15 cellular contexts compared by ENCODE assay signal in genomic region chr6:113649276-113649675, GRCh38.
DNase-seq lines count a peak whose midpoint lies in the region; ATAC-seq and TF ChIP-seq lines count a peak whose summit lies in the region.
"Had no signal": no experiment of that assay in that cellular context is flagged by ENCODE, and none has a peak within 500 bp of the region (broad histone marks: within the 10 kb centered on the region; RNA-seq: fewer than 3 reads in every experiment).

No MANE protein-coding gene starts in this region.

- no peaks in the 10 kb centered on the region for H3K27me3 Mint-ChIP-seq in type B pancreatic cell
- H3K27me3 Mint-ChIP-seq: brain had no signal

- H3K4me2 ChIP-seq in BLaER1 treated with 17β-estradiol and CSF1 and Interleukin-3, amounts not matched to agents 10 nM and 100 nM: peak overlapping the region in 9 of 11 experiments; percentile 12 to 74 (median 59); a peak in 16 of 22 replicates
- H3K4me2 ChIP-seq in mesenchymal stem cell (ENCODE audit: low read length, poor library complexity, severe bottlenecking): no peak overlapping the region

- H3K4me3 Mint-ChIP-seq in type B pancreatic cell: no peak overlapping the region
- H3K4me3 Mint-ChIP-seq: brain had no signal

- H4K8ac ChIP-seq in mesenchymal stem cell (ENCODE audit: low read length): no peak overlapping the region

- peaks cover 4% of the 10 kb centered on the region for H3K9me3 Mint-ChIP-seq in type B pancreatic cell

- no peak for ATAC-seq in HG03196 (IDR thresholded peaks at IDR 0.05; ENCODE audit: unreplicated experiment)

- no peak overlapping the region for H3K18ac ChIP-seq in mesenchymal stem cell (ENCODE audit: low read depth in 1 of 2, low read length in 2 of 2)

- no peak overlapping the region for H3K27ac Mint-ChIP-seq in type B pancreatic cell

- no peak overlapping the region for H4K91ac ChIP-seq in mesenchymal stem cell (ENCODE audit: low read length)

- H2AFZ ChIP-seq in mesenchymal stem cell (ENCODE audit: low read depth, low read length): no peak overlapping the region

- H2AK5ac ChIP-seq in mesenchymal stem cell (ENCODE audit: low read length, severe bottlenecking): no peak overlapping the region

- no peaks in the 10 kb centered on the region for H3K79me1 ChIP-seq in mesenchymal stem cell (replicated peaks; ENCODE audit: low read length, poor library complexity, severe bottlenecking)

- H2BK12ac ChIP-seq in mesenchymal stem cell (ENCODE audit: low read length in 2 of 2): no peak overlapping the region

- TF ChIP-seq CTCF in choroid plexus epithelial cell (conservative IDR thresholded peaks at IDR 0.05; ENCODE audit: low read depth, low read length) (no peak), type B pancreatic cell (conservative IDR thresholded peaks at IDR 0.05) (no peak)

- peak overlapping the region in 3 of 11 experiments; percentile 2 to 30 (median 5); a peak in 1 of 22 replicates for H3K9ac ChIP-seq in BLaER1 treated with 17β-estradiol and CSF1 and Interleukin-3, amounts not matched to agents 10 nM and 100 nM
- H3K9ac ChIP-seq in mesenchymal stem cell (ENCODE audit: low read length): no peak overlapping the region

- peaks cover 21% of the 10 kb centered on the region for H3K4me1 Mint-ChIP-seq in type B pancreatic cell (ENCODE audit: unreplicated experiment)

- H3K9me3 ChIP-seq in BLaER1 treated with 17β-estradiol and CSF1 and Interleukin-3, amounts not matched to agents 10 nM and 100 nM (replicated peaks in 1 of 11): peaks cover 0 to 5% (median 0%) of the 10 kb centered on the region in 11 experiments; a peak in 1 of 22 replicates
- H3K9me3 ChIP-seq in mesenchymal stem cell (ENCODE audit: control insufficient read depth, low read length): no peaks in the 10 kb centered on the region
- H3K9me3 ChIP-seq: right atrium auricular region had no signal

- no peak overlapping the region for H3K4ac ChIP-seq in mesenchymal stem cell (ENCODE audit: low read depth in 1 of 2, low read length in 2 of 2)

- DNase-seq in LoVo (ENCODE audit: low spot score): peak; percentile 31
- peak; percentile 81 for DNase-seq in choroid plexus epithelial cell (ENCODE audit: low read depth)
- DNase-seq in mesenchymal stem cell: no peak
- DNase-seq in activated naive CD4-positive, alpha-beta T cell (lab: John Stamatoyannopoulos, UW): no peak
- no peak for DNase-seq in type B pancreatic cell (ENCODE audit: extremely low spot score, unreplicated experiment)
- no peak for DNase-seq in HuH-7.5 (ENCODE audit: low spot score)
- DNase-seq: activated CD8-positive, alpha-beta memory T cell treated with anti-CD3 and anti-CD28 coated beads, Interleukin-2, amount 50 U/mL, for 48 hours; midbrain; NCI-H187; OCI-M1; T1000 had no signal

- peak overlapping the region in 7 of 11 experiments; percentile 11 to 45 (median 27); a peak in 11 of 22 replicates for H3K27ac ChIP-seq in BLaER1 treated with 17β-estradiol and CSF1 and Interleukin-3, amounts not matched to agents 10 nM and 100 nM
- no peak overlapping the region for H3K27ac ChIP-seq in mesenchymal stem cell (ENCODE audit: low read length, poor library complexity, severe bottlenecking)
- H3K27ac ChIP-seq: right atrium auricular region had no signal

- H3K36me3 Mint-ChIP-seq in type B pancreatic cell: no peaks in the 10 kb centered on the region
- H3K36me3 Mint-ChIP-seq: brain had no signal

- H2BK5ac ChIP-seq in mesenchymal stem cell (ENCODE audit: low read depth, low read length, poor library complexity, severe bottlenecking): peak overlapping the region; percentile 31

- no peaks in the 10 kb centered on the region for H4K20me1 ChIP-seq in BLaER1 treated with 17β-estradiol and CSF1 and Interleukin-3, amounts not matched to agents 10 nM and 100 nM

- WGBS in mesenchymal stem cell: 77% methylated on average over 6 of the region's 6 CpGs

- H3K14ac ChIP-seq in mesenchymal stem cell (ENCODE audit: low read length in 2 of 2): no peak overlapping the region

- H3K36me3 ChIP-seq in BLaER1 treated with 17β-estradiol and CSF1 and Interleukin-3, amounts not matched to agents 10 nM and 100 nM: no peaks in the 10 kb centered on the region
- H3K36me3 ChIP-seq in mesenchymal stem cell (ENCODE audit: control insufficient read depth in 1 of 2, insufficient read depth in 2 of 2, low read depth in 1 of 2, low read length in 2 of 2): no peaks in the 10 kb centered on the region
- H3K36me3 ChIP-seq: right atrium auricular region had no signal

- H3K4me3 ChIP-seq in BLaER1 treated with 17β-estradiol and CSF1 and Interleukin-3, amounts not matched to agents 10 nM and 100 nM: no peak overlapping the region
- H3K4me3 ChIP-seq in choroid plexus epithelial cell (ENCODE audit: low read depth, low read length) (no peak overlapping the region), mesenchymal stem cell (ENCODE audit: insufficient read depth in 1 of 2, low read depth in 1 of 2, low read length in 2 of 2) (no peak overlapping the region)
- H3K4me3 ChIP-seq: right atrium auricular region had no signal

- H2BK120ac ChIP-seq in mesenchymal stem cell (ENCODE audit: low read depth, low read length): no peak overlapping the region

- H3K4me1 ChIP-seq in BLaER1 treated with 17β-estradiol and CSF1 and Interleukin-3, amounts not matched to agents 10 nM and 100 nM: peaks cover 0 to 100% (median 38%) of the 10 kb centered on the region in 10 experiments; a peak in 15 of 20 replicates
- H3K4me1 ChIP-seq in mesenchymal stem cell (ENCODE audit: control insufficient read depth, insufficient read depth, low read depth, low read length): peaks cover 7% of the 10 kb centered on the region

- no peak overlapping the region for H2BK15ac ChIP-seq in mesenchymal stem cell (ENCODE audit: low read depth, poor library complexity, severe bottlenecking)

- no peak overlapping the region for H3K23ac ChIP-seq in mesenchymal stem cell (ENCODE audit: low read length in 2 of 2)

- no peaks in the 10 kb centered on the region for H3K27me3 ChIP-seq in BLaER1 treated with 17β-estradiol and CSF1 and Interleukin-3, amounts not matched to agents 10 nM and 100 nM
- H3K27me3 ChIP-seq in mesenchymal stem cell (ENCODE audit: control insufficient read depth in 1 of 2, insufficient read depth in 1 of 2, low read length in 2 of 2): no peaks in the 10 kb centered on the region
- H3K27me3 ChIP-seq: right atrium auricular region had no signal

Comparison
In these comparisons a context has a peak if more than half of its experiments do, and no peak if none do; other contexts are left out.
1. DNase-seq: peak in LoVo (single experiment) and choroid plexus epithelial cell (single experiment); none in mesenchymal stem cell (single experiment), activated naive CD4-positive, alpha-beta T cell (0 of 4), type B pancreatic cell (single experiment) and HuH-7.5 (single experiment).